In genomic region chr11:13462311-13462927, GRCh38 we compare ENCODE assay signal across 8 cellular contexts. TPM values are rescaled to one million over a fixed set of nuclear protein-coding genes. Genes with fewer than 3 reads are reported as not detected.
DNase-seq lines count a peak whose midpoint lies in the region; ATAC-seq and TF ChIP-seq lines count a peak whose summit lies in the region.

No MANE protein-coding gene starts in this region.

- peak overlapping the region; percentile 78 to 92 for H3K27ac ChIP-seq in SK-N-SH (ENCODE audit: low read depth in 2 of 2, low read length in 1 of 2)

- H3K36me3 Mint-ChIP-seq in IgD-negative memory B cell = peaks cover 4% of the 10 kb centered on the region
- peaks cover 15% of the 10 kb centered on the region for H3K36me3 Mint-ChIP-seq in activated naive CD8-positive, alpha-beta T cell treated with anti-CD3 and anti-CD28 coated beads, Interleukin-2, amount 10 ng/mL, durations not matched to agents 7 days and 5 days

- POLR2A ChIA-PET in SK-N-SH (lab: Yijun Ruan, JAX) = interaction anchor here (0.6 to 1.0 kb wide), 2 partner anchors 22 to 25 kb away, joined by 3 read pairs; no protein-coding TSS in a partner anchor
- POLR2A ChIA-PET in activated naive CD8-positive, alpha-beta T cell treated with anti-CD3 and anti-CD28 coated beads, Interleukin-2, amount 10 ng/mL, durations not matched to agents 7 days and 5 days (lab: Charles Lee) = interaction anchor here (0.6 to 3.1 kb wide), 12 partner anchors 9 to 478 kb away, joined by 3 to 29 read pairs (median 4); partner anchors contain the start of gene FAR1

- no peaks in the 10 kb centered on the region for H3K27me3 ChIP-seq in SK-N-SH (ENCODE audit: insufficient read depth)

- ATAC-seq in GM21723 (IDR thresholded peaks at IDR 0.05; ENCODE audit: unreplicated experiment) (peak; percentile 53), left ventricle myocardium superior (peak; percentile 67)
- peak; percentile 40 for ATAC-seq in activated naive CD8-positive, alpha-beta T cell treated with anti-CD3 and anti-CD28 coated beads, Interleukin-2, amount 10 ng/mL, durations not matched to agents 7 days and 5 days (ENCODE audit: low read depth)

- peak overlapping the region; percentile 88 for H2AFZ ChIP-seq in SK-N-SH (ENCODE audit: low read depth)

- H3K4me1 ChIP-seq in SK-N-SH (ENCODE audit: control insufficient read depth in 1 of 2, insufficient read depth in 2 of 2, low read depth in 1 of 2, low read length in 1 of 2) = peaks cover 12 to 17% of the 10 kb centered on the region in 2 experiments; a peak in 3 of 4 replicates

- H3K9me3 Mint-ChIP-seq in IgD-negative memory B cell = no peaks in the 10 kb centered on the region
- H3K9me3 Mint-ChIP-seq in activated naive CD8-positive, alpha-beta T cell treated with anti-CD3 and anti-CD28 coated beads, Interleukin-2, amount 10 ng/mL, durations not matched to agents 7 days and 5 days = no peaks in the 10 kb centered on the region

- H3K4me1 Mint-ChIP-seq in IgD-negative memory B cell = peaks cover 25 to 41% (median 34%) of the 10 kb centered on the region in 3 donors
- peaks cover 28% of the 10 kb centered on the region for H3K4me1 Mint-ChIP-seq in activated naive CD8-positive, alpha-beta T cell treated with anti-CD3 and anti-CD28 coated beads, Interleukin-2, amount 10 ng/mL, durations not matched to agents 7 days and 5 days

- peak; percentile 16; the same call in 1 of the 2 replicates for TF ChIP-seq CTCF in SK-N-SH (IDR thresholded peaks at IDR 0.05)

- H3K4me2 ChIP-seq in SK-N-SH = peak overlapping the region; percentile 75

- TF ChIP-seq EP300 in SK-N-SH (IDR thresholded peaks at IDR 0.05; ENCODE audit: borderline replicate concordance in 1 of 2, low read depth in 1 of 2, low read length in 1 of 2) = no peak

- intact Hi-C loops in left ventricle myocardium superior (cut with micrococcal nuclease) = no loop called here

- TF ChIP-seq RAD21 in SK-N-SH (IDR thresholded peaks at IDR 0.05; ENCODE audit: low read length) = no peak

- H3K79me2 ChIP-seq in SK-N-SH (ENCODE audit: insufficient read depth) = peaks cover 51% of the 10 kb centered on the region

- no peaks in the 10 kb centered on the region for H3K36me3 ChIP-seq in SK-N-SH (replicated peaks in 1 of 2; ENCODE audit: control insufficient read depth in 1 of 2, insufficient read depth in 2 of 2, low read length in 1 of 2)

- peaks cover 10% of the 10 kb centered on the region; the same call in 1 of the 2 replicates for H4K20me1 ChIP-seq in SK-N-SH (ENCODE audit: insufficient read depth)

- no peaks in the 10 kb centered on the region for H3K9me3 ChIP-seq in SK-N-SH

- H3K4me3 Mint-ChIP-seq in IgD-negative memory B cell = peak overlapping the region; percentile 95 to 100 (median 100)
- peak overlapping the region; percentile 99 for H3K4me3 Mint-ChIP-seq in activated naive CD8-positive, alpha-beta T cell treated with anti-CD3 and anti-CD28 coated beads, Interleukin-2, amount 10 ng/mL, durations not matched to agents 7 days and 5 days

- no peaks in the 10 kb centered on the region for H3K9me2 ChIP-seq in SK-N-SH

- H3K27me3 Mint-ChIP-seq in IgD-negative memory B cell = no peaks in the 10 kb centered on the region
- H3K27me3 Mint-ChIP-seq in activated naive CD8-positive, alpha-beta T cell treated with anti-CD3 and anti-CD28 coated beads, Interleukin-2, amount 10 ng/mL, durations not matched to agents 7 days and 5 days = peaks cover 5% of the 10 kb centered on the region

- peak overlapping the region; percentile 79 to 95 for H3K4me3 ChIP-seq in SK-N-SH (ENCODE audit: low read depth in 2 of 2, low read length in 1 of 2)

- DNase-seq in ELF-1 (ENCODE audit: low read depth, low spot score) (peak; percentile 80), SK-N-SH (peak; percentile 73), left ventricle myocardium superior (peak; percentile 73), putamen (ENCODE audit: low spot score) (peak; percentile 40), GM19240 (ENCODE audit: insufficient read length, low spot score) (no peak)
- DNase-seq in activated naive CD8-positive, alpha-beta T cell treated with anti-CD3 and anti-CD28 coated beads, Interleukin-2, amount 10 ng/mL, durations not matched to agents 7 days and 5 days = no peak

- H3K27ac Mint-ChIP-seq in IgD-negative memory B cell = peak overlapping the region; percentile 81 to 99 (median 97)
- peak overlapping the region; percentile 100 for H3K27ac Mint-ChIP-seq in activated naive CD8-positive, alpha-beta T cell treated with anti-CD3 and anti-CD28 coated beads, Interleukin-2, amount 10 ng/mL, durations not matched to agents 7 days and 5 days

- WGBS in SK-N-SH (ENCODE audit: low lambda C conversion rate) = 1% methylated on average over 15 of the region's 20 CpGs

- CTCF ChIA-PET in SK-N-SH (lab: Yijun Ruan, JAX) = interaction anchor here (0.8 to 1.1 kb wide), 6 partner anchors 11 to 252 kb away, joined by 3 to 5 read pairs (median 4); no protein-coding TSS in a partner anchor

- peak overlapping the region; percentile 82 for H3K9ac ChIP-seq in SK-N-SH

- peaks cover 11% of the 10 kb centered on the region for H3F3A ChIP-seq in SK-N-SH (replicated peaks; ENCODE audit: insufficient read depth)

TF ChIP-seq in SK-N-SH, 30 proteins besides CTCF, POLR2A, EP300 and RAD21:
- 0 out of 2 replicates have a peak, but pooled peaks have one; percentile 10 for TF ChIP-seq TEAD4 (IDR thresholded peaks at IDR 0.05; ENCODE audit: borderline replicate concordance, insufficient read depth)
- TF ChIP-seq MXI1 (IDR thresholded peaks at IDR 0.05; ENCODE audit: low read depth, low read length) = peak; percentile 75; the same call in 1 of the 2 replicates
- TF ChIP-seq CHD2 (IDR thresholded peaks at IDR 0.05; ENCODE audit: low read length, partially characterized antibody) = no peak

RNA-seq across cellular contexts. Expression of gene BTBD10, which starts 0.6 kb away (rescaled TPM):
- polyA plus RNA-seq in IgD-negative memory B cell (12.5 TPM), SK-N-SH (2012; rRNA removed) (23.0 and 29.5 TPM in 2 replicates)
- 33.1 and 36.8 TPM in 2 replicates for polyA plus RNA-seq in SK-N-SH (2012; cell fraction: cytosol; rRNA removed)
- polyA plus RNA-seq in SK-N-SH (2012; cell fraction: nucleus; rRNA removed) = 16.8 and 32.1 TPM in 2 replicates
- 10 to 100 TPM; 20.1 to 21.8 TPM for total RNA-seq in activated naive CD8-positive, alpha-beta T cell treated with anti-CD3 and anti-CD28 coated beads, Interleukin-2, amount 10 ng/mL, durations not matched to agents 7 days and 5 days
- 19.2 TPM for total RNA-seq in left ventricle myocardium superior

RNA-seq across cellular contexts. Expression of gene PTH, which starts 33.4 kb away (rescaled TPM):
- not detected for polyA plus RNA-seq in IgD-negative memory B cell
- polyA plus RNA-seq in SK-N-SH (2012; rRNA removed) = not detected in 2 replicates
- polyA plus RNA-seq in SK-N-SH (2012; cell fraction: cytosol; rRNA removed) = not detected in 2 replicates
- polyA plus RNA-seq in SK-N-SH (2012; cell fraction: nucleus; rRNA removed) = not detected in 2 replicates
- total RNA-seq in activated naive CD8-positive, alpha-beta T cell treated with anti-CD3 and anti-CD28 coated beads, Interleukin-2, amount 10 ng/mL, durations not matched to agents 7 days and 5 days = not detected
- not detected for total RNA-seq in left ventricle myocardium superior

Comparison
In these comparisons a context has a peak if more than half of its experiments do, and no peak if none do; other contexts are left out.
1. DNase-seq: peak in ELF-1 (single experiment), SK-N-SH (single experiment), left ventricle myocardium superior (single experiment) and putamen (single experiment); none in activated naive CD8-positive, alpha-beta T cell treated with anti-CD3 and anti-CD28 coated beads, Interleukin-2, amount 10 ng/mL, durations not matched to agents 7 days and 5 days (single experiment) and GM19240 (single experiment).
2. Peak in every context shown above with its lines, with median percentiles within 50 percentile points of each other: ATAC-seq.